1 cellular context compared by ENCODE assay signal in the genomic region with DNA sequence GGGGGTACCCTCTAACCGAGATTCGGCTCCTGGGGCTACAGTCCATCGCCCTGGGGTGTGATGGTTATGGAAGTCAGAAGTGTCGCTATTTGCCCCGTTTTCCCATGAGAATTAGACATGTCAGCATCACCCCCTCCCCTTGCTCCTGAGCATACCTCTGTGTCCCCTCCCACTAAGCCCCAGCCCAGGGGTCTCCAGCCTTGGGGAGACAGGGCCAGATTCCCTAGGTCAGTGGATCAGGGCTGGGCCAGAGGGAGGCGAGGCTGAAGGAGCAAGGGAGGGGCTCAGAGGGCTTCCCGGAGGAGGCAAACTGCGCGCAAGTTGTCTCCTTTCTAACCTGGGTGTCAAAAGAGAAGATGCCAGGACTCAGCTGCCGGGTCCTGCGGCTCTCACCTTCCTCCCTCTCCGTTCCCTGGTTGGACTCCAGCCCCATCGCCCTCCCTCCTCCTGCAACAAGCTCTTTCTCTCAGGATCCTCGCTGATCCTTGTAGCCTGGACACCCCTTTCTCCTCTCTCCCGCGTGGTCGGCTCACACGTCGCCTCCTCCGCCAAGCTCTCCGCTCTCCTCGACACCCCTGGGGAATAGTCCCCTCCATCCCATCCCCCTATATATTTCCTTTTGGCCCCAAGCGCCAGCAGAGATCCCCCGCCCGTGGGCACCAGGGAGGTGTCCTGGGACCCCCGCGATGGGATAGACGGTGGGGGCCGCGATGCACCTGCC.
TF ChIP-seq lines count a peak whose summit lies in the region.

No MANE protein-coding gene starts in this region.

TF ChIP-seq in WTC11, 78 proteins besides CTCF, POLR2A, EP300 and RAD21 (continued from another document):
- TF ChIP-seq, protein P1, sequence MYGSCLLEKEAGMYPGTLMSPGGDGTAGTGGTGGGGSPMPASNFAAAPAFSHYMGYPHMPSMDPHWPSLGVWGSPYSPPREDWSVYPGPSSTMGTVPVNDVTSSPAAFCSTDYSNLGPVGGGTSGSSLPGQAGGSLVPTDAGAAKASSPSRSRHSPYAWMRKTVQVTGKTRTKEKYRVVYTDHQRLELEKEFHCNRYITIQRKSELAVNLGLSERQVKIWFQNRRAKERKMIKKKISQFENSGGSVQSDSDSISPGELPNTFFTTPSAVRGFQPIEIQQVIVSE (CRISPR knock-in tag; IDR thresholded peaks at IDR 0.05; ENCODE audit: borderline replicate concordance): no peak
- TF ChIP-seq, protein P2, sequence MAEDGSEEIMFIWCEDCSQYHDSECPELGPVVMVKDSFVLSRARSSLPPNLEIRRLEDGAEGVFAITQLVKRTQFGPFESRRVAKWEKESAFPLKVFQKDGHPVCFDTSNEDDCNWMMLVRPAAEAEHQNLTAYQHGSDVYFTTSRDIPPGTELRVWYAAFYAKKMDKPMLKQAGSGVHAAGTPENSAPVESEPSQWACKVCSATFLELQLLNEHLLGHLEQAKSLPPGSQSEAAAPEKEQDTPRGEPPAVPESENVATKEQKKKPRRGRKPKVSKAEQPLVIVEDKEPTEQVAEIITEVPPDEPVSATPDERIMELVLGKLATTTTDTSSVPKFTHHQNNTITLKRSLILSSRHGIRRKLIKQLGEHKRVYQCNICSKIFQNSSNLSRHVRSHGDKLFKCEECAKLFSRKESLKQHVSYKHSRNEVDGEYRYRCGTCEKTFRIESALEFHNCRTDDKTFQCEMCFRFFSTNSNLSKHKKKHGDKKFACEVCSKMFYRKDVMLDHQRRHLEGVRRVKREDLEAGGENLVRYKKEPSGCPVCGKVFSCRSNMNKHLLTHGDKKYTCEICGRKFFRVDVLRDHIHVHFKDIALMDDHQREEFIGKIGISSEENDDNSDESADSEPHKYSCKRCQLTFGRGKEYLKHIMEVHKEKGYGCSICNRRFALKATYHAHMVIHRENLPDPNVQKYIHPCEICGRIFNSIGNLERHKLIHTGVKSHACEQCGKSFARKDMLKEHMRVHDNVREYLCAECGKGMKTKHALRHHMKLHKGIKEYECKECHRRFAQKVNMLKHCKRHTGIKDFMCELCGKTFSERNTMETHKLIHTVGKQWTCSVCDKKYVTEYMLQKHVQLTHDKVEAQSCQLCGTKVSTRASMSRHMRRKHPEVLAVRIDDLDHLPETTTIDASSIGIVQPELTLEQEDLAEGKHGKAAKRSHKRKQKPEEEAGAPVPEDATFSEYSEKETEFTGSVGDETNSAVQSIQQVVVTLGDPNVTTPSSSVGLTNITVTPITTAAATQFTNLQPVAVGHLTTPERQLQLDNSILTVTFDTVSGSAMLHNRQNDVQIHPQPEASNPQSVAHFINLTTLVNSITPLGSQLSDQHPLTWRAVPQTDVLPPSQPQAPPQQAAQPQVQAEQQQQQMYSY (CRISPR knock-in tag; IDR thresholded peaks at IDR 0.05): no peak
- TF ChIP-seq ZNF396 (CRISPR knock-in tag; IDR thresholded peaks at IDR 0.05; ENCODE audit: borderline replicate concordance): no peak
- TF ChIP-seq, protein P3, sequence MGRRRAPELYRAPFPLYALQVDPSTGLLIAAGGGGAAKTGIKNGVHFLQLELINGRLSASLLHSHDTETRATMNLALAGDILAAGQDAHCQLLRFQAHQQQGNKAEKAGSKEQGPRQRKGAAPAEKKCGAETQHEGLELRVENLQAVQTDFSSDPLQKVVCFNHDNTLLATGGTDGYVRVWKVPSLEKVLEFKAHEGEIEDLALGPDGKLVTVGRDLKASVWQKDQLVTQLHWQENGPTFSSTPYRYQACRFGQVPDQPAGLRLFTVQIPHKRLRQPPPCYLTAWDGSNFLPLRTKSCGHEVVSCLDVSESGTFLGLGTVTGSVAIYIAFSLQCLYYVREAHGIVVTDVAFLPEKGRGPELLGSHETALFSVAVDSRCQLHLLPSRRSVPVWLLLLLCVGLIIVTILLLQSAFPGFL (CRISPR knock-in tag; IDR thresholded peaks at IDR 0.05; ENCODE audit: borderline replicate concordance): no peak
- TF ChIP-seq JUN (CRISPR knock-in tag; IDR thresholded peaks at IDR 0.05): no peak
- TF ChIP-seq, protein P4, sequence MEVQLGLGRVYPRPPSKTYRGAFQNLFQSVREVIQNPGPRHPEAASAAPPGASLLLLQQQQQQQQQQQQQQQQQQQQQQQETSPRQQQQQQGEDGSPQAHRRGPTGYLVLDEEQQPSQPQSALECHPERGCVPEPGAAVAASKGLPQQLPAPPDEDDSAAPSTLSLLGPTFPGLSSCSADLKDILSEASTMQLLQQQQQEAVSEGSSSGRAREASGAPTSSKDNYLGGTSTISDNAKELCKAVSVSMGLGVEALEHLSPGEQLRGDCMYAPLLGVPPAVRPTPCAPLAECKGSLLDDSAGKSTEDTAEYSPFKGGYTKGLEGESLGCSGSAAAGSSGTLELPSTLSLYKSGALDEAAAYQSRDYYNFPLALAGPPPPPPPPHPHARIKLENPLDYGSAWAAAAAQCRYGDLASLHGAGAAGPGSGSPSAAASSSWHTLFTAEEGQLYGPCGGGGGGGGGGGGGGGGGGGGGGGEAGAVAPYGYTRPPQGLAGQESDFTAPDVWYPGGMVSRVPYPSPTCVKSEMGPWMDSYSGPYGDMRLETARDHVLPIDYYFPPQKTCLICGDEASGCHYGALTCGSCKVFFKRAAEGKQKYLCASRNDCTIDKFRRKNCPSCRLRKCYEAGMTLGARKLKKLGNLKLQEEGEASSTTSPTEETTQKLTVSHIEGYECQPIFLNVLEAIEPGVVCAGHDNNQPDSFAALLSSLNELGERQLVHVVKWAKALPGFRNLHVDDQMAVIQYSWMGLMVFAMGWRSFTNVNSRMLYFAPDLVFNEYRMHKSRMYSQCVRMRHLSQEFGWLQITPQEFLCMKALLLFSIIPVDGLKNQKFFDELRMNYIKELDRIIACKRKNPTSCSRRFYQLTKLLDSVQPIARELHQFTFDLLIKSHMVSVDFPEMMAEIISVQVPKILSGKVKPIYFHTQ (CRISPR knock-in tag; IDR thresholded peaks at IDR 0.05): no peak
